ENCODE assay signal across 1 cellular context in the genomic region with DNA sequence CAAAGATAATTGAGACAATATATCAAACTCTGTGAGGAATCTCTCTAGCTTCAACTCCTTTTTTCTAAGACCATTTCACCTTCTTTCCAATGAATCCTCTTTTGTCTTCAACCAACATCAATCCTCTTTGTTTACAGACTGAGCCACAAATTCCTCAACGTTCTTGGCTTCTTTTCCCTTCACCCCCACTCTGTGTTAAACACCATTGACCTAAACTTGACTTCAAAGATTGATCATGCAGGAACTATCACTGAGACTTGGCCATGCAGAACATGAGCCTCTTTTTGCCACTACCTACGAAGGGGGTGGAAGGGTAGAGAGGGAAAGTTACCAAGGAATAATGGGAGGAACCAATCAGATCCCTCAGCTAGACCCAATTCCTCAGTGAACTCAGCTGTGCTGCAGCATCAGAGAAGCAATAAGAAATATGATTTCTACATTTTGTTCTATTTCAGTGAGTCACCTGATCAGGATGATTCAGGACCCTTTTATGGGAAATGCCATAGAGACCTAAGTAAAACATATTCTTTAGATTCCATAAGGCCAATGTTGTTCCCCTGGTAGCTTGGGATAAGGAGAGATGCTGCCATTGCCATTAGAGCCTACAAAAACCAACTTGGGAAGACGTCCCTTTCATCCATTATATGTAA.
TF ChIP-seq lines count a peak whose summit lies in the region.

No MANE protein-coding gene starts in this region.

TF ChIP-seq in IMR-90, 13 proteins besides CTCF, POLR2A, EP300 and RAD21 (continued from another document):
- TF ChIP-seq, protein P1, sequence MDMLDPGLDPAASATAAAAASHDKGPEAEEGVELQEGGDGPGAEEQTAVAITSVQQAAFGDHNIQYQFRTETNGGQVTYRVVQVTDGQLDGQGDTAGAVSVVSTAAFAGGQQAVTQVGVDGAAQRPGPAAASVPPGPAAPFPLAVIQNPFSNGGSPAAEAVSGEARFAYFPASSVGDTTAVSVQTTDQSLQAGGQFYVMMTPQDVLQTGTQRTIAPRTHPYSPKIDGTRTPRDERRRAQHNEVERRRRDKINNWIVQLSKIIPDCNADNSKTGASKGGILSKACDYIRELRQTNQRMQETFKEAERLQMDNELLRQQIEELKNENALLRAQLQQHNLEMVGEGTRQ (IDR thresholded peaks at IDR 0.05; ENCODE audit: low read depth, low read length): 0 out of 2 replicates have a peak, but pooled peaks have one; percentile 13
TF ChIP-seq in IMR-90: peak in this region for 1.
